Comparison of ENCODE assay signal across 18 cellular contexts in the genomic region with DNA sequence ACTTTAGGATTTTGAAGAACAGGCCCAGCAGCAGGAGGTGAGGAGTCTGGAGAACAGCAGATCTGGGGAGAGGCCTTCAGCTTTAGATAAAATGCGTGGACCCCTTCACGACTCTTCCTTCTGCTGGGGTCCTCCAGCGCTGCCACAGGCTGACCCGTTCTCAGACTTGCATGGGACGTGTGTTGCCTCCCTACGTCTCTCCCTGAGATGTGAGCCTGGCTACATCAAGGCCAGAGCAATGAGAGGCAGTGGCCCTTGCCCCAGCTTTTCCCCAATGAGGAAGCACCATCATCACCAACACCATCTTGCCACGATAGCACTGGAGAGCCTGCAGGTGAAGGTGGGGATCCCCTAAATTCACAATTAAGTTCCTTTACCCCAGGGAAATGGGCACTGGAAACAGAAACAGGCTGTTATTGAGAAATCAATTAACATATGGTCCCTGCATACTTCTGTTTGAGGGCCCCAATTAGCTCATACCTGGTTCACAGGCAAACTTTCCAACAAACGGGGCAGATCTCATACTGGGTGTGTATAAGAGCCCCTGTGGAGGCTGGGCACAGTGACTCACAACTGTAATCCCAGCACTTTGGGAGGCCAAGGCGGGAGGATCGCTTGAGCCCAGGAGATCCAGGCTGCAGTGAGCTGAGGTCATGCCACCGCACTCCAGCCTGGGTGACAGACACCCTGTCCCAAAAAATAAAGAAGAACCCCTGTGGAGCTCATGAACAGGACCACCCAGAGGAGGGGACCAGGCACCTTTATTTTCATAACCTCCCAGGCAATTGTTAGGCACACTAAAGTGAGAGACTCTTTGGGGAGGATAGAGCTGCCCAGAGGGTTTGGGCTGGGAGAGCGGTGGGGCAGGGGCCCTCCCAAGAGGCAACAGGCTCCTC. TPM values are rescaled to one million over a fixed set of nuclear protein-coding genes. Genes with fewer than 3 reads are reported as not detected.
DNase-seq lines count a peak whose midpoint lies in the region; TF ChIP-seq lines count a peak whose summit lies in the region.
"Had no signal": no experiment of that assay in that cellular context is flagged by ENCODE, and none has a peak within 500 bp of the region (broad histone marks: within the 10 kb centered on the region; RNA-seq: fewer than 3 reads in every experiment).

No MANE protein-coding gene starts in this region.

- H3K27me3 Mint-ChIP-seq in endothelial cell (ENCODE audit: unreplicated experiment) (peaks cover 2% of the 10 kb centered on the region), osteocyte (ENCODE audit: unreplicated experiment) (no peaks in the 10 kb centered on the region)

- H3K27me3 ChIP-seq in MG63 = no peaks in the 10 kb centered on the region
- H3K27me3 ChIP-seq: body of pancreas, gastrocnemius medialis had no signal

- H3K9me3 Mint-ChIP-seq in endothelial cell (ENCODE audit: unreplicated experiment) (no peaks in the 10 kb centered on the region), osteocyte (ENCODE audit: unreplicated experiment) (no peaks in the 10 kb centered on the region)
- H3K9me3 Mint-ChIP-seq: stimulated activated naive B cell treated with anti-CD40 and anti-IgM and Interleukin-4, amounts not matched to agents 10 μg/mL and 1 μg/mL and 100 μg/mL, for 72 hours had no signal

- TF ChIP-seq CTCF in endothelial cell (IDR thresholded peaks at IDR 0.05; ENCODE audit: unreplicated experiment) = no peak
- no peak for TF ChIP-seq CTCF in osteocyte (IDR thresholded peaks at IDR 0.05)

- H3K4me3 Mint-ChIP-seq in endothelial cell (ENCODE audit: unreplicated experiment) (no peak overlapping the region), osteocyte (ENCODE audit: unreplicated experiment) (no peak overlapping the region)
- H3K4me3 Mint-ChIP-seq: activated CD8-positive, alpha-beta T cell treated with anti-CD3 and anti-CD28 coated beads, Interleukin-2, amount 10 ng/mL, durations not matched to agents 7 days and 5 days; stimulated activated naive B cell treated with anti-CD40 and anti-IgM and Interleukin-4, amounts not matched to agents 10 μg/mL and 1 μg/mL and 100 μg/mL, for 72 hours had no signal

- peaks cover 14% of the 10 kb centered on the region for H3K4me1 Mint-ChIP-seq in endothelial cell (ENCODE audit: unreplicated experiment)
- H3K4me1 Mint-ChIP-seq in osteocyte (ENCODE audit: unreplicated experiment) = peaks cover 21% of the 10 kb centered on the region

- no peak overlapping the region for H3K4me3 ChIP-seq in MG63
- H3K4me3 ChIP-seq: body of pancreas, gastrocnemius medialis, mucosa of descending colon had no signal

- H3K9me3 ChIP-seq in MG63 = no peaks in the 10 kb centered on the region
- H3K9me3 ChIP-seq: body of pancreas, gastrocnemius medialis, mucosa of descending colon had no signal

- H3K27ac Mint-ChIP-seq in endothelial cell (ENCODE audit: unreplicated experiment) = peak overlapping the region; percentile 72
- peak overlapping the region; percentile 88 for H3K27ac Mint-ChIP-seq in osteocyte (ENCODE audit: unreplicated experiment)
- H3K27ac Mint-ChIP-seq: activated CD8-positive, alpha-beta T cell treated with anti-CD3 and anti-CD28 coated beads, Interleukin-2, amount 10 ng/mL, durations not matched to agents 7 days and 5 days; stimulated activated naive B cell treated with anti-CD40 and anti-IgM and Interleukin-4, amounts not matched to agents 10 μg/mL and 1 μg/mL and 100 μg/mL, for 72 hours had no signal

- no peaks in the 10 kb centered on the region for H3K36me3 Mint-ChIP-seq in endothelial cell (ENCODE audit: low read depth, unreplicated experiment)
- no peaks in the 10 kb centered on the region for H3K36me3 Mint-ChIP-seq in osteocyte (ENCODE audit: unreplicated experiment)
- H3K36me3 Mint-ChIP-seq: stimulated activated naive B cell treated with anti-CD40 and anti-IgM and Interleukin-4, amounts not matched to agents 10 μg/mL and 1 μg/mL and 100 μg/mL, for 72 hours had no signal

- H3K36me3 ChIP-seq in MG63 = no peaks in the 10 kb centered on the region; the same call in 1 of the 2 replicates
- H3K36me3 ChIP-seq: gastrocnemius medialis had no signal

- DNase-seq in A172 (ENCODE audit: low spot score) (peak; percentile 67), MG63 (peak; percentile 85), endothelial cell (ENCODE audit: low spot score) (no peak), osteocyte (ENCODE audit: extremely low spot score, unreplicated experiment) (no peak), HCEC 1CT (no peak), COLO829 (ENCODE audit: low spot score) (no peak), NCI-H1105 (lab: John Stamatoyannopoulos, UW) (no peak), LoVo (ENCODE audit: low spot score) (no peak)
- DNase-seq: activated CD8-positive, alpha-beta T cell treated with anti-CD3 and anti-CD28 coated beads, Interleukin-2, amount 10 ng/mL, durations not matched to agents 7 days and 5 days; activated gamma-delta T cell; COR-L47; gastrocnemius medialis; NCI-H2029 treated with DMSO at 0.1 percent for 48 hours; SIG-M5; stimulated activated naive B cell treated with anti-CD40 and anti-IgM and Interleukin-4, amounts not matched to agents 10 μg/mL and 1 μg/mL and 100 μg/mL, for 72 hours had no signal

RNA-seq across cellular contexts. Expression of gene ADAMTSL4, which starts 12.1 kb away (rescaled TPM):
- total RNA-seq in A172 (2014; rRNA removed; shearing (Covaris generic)) = 0.38 and 2.3 TPM in 2 replicates
- 3.3 and 3.5 TPM in 2 replicates for total RNA-seq in MG63 (2014; rRNA removed; shearing (Covaris generic); ENCODE audit: low replicate concordance)
- total RNA-seq in endothelial cell (ENCODE audit: unreplicated experiment) (0.36 TPM), osteocyte (2.3 and 2.6 TPM in 2 replicates)
- total RNA-seq: activated CD8-positive, alpha-beta T cell treated with anti-CD3 and anti-CD28 coated beads, Interleukin-2, amount 10 ng/mL, durations not matched to agents 7 days and 5 days had no signal

RNA-seq across cellular contexts. Expression of gene FALEC, which starts 21.5 kb away (rescaled TPM):
- 0.55 TPM in 1 of 2 replicates, not detected in the other for total RNA-seq in A172 (2014; rRNA removed; shearing (Covaris generic))
- not detected in 2 replicates for total RNA-seq in MG63 (2014; rRNA removed; shearing (Covaris generic); ENCODE audit: low replicate concordance)
- total RNA-seq in endothelial cell (ENCODE audit: unreplicated experiment) (1.2 TPM), osteocyte (not detected in 2 replicates)
- total RNA-seq: activated CD8-positive, alpha-beta T cell treated with anti-CD3 and anti-CD28 coated beads, Interleukin-2, amount 10 ng/mL, durations not matched to agents 7 days and 5 days; body of pancreas; gastrocnemius medialis; LHCN-M2; mucosa of descending colon had no signal

RNA-seq across cellular contexts. Expression of gene ECM1, which starts 29.2 kb away (rescaled TPM):
- total RNA-seq in A172 (2014; rRNA removed; shearing (Covaris generic)) = 101 and 135 TPM in 2 replicates
- total RNA-seq in MG63 (2014; rRNA removed; shearing (Covaris generic); ENCODE audit: low replicate concordance) = 9.9 and 13.8 TPM in 2 replicates
- total RNA-seq in endothelial cell (ENCODE audit: unreplicated experiment) (637 TPM), osteocyte (17.4 and 19.8 TPM in 2 replicates)

RNA-seq across cellular contexts. Expression of gene MCL1, which starts 42.3 kb away (rescaled TPM):
- total RNA-seq in A172 (2014; rRNA removed; shearing (Covaris generic)) = 224 and 246 TPM in 2 replicates
- 148 and 184 TPM in 2 replicates for total RNA-seq in MG63 (2014; rRNA removed; shearing (Covaris generic); ENCODE audit: low replicate concordance)
- 193 TPM for total RNA-seq in endothelial cell (ENCODE audit: unreplicated experiment)
- 275 and 296 TPM in 2 replicates for total RNA-seq in osteocyte

RNA-seq across cellular contexts. Expression of gene TARS2, which starts 49.9 kb away (rescaled TPM):
- 30.0 and 32.1 TPM in 2 replicates for total RNA-seq in A172 (2014; rRNA removed; shearing (Covaris generic))
- total RNA-seq in MG63 (2014; rRNA removed; shearing (Covaris generic); ENCODE audit: low replicate concordance) = 14.7 and 15.4 TPM in 2 replicates
- total RNA-seq in endothelial cell (ENCODE audit: unreplicated experiment) = 16.6 TPM
- 18.8 and 23.2 TPM in 2 replicates for total RNA-seq in osteocyte

Comparison
In these comparisons a context has a peak if more than half of its experiments do, and no peak if none do; other contexts are left out.
1. DNase-seq: peak in A172 (single experiment) and MG63 (single experiment); none in endothelial cell (single experiment), osteocyte (single experiment), HCEC 1CT (single experiment), COLO829 (single experiment), NCI-H1105 (single experiment) and LoVo (single experiment).